8 cellular contexts compared by ENCODE assay signal in genomic region chr2:130824492-130825061, GRCh38. TPM values are rescaled to one million over a fixed set of nuclear protein-coding genes. Genes with fewer than 3 reads are reported as not detected.
DNase-seq lines count a peak whose midpoint lies in the region; ATAC-seq and TF ChIP-seq lines count a peak whose summit lies in the region.

No MANE protein-coding gene starts in this region.

- peaks cover 10% of the 10 kb centered on the region for H3K36me3 Mint-ChIP-seq in central memory CD8-positive, alpha-beta T cell (ENCODE audit: insufficient read depth)
- no peaks in the 10 kb centered on the region for H3K36me3 Mint-ChIP-seq in neural progenitor cell

- peak overlapping the region; percentile 96 for H3K27ac Mint-ChIP-seq in central memory CD8-positive, alpha-beta T cell (ENCODE audit: low read depth)
- H3K27ac Mint-ChIP-seq in neural progenitor cell, result peak overlapping the region; percentile 89

- TF ChIP-seq EP300 in ovary (IDR thresholded peaks at IDR 0.05), result no peak

- H3K4me1 Mint-ChIP-seq in central memory CD8-positive, alpha-beta T cell, result peaks cover 12% of the 10 kb centered on the region
- peaks cover 79% of the 10 kb centered on the region for H3K4me1 Mint-ChIP-seq in neural progenitor cell

- peak; percentile 85 for DNase-seq in EH (ENCODE audit: low read depth)
- peak; percentile 66 for DNase-seq in MG63
- DNase-seq in central memory CD8-positive, alpha-beta T cell (ENCODE audit: low spot score in 2 of 2), result peak in 1 of 2 donors; percentile 69
- DNase-seq in neural progenitor cell (ENCODE audit: low spot score), result no peak
- no peak for DNase-seq in lower leg skin (ENCODE audit: low spot score in 2 of 2)
- no peak for DNase-seq in ovary

- H3K9me3 Mint-ChIP-seq in central memory CD8-positive, alpha-beta T cell, result no peaks in the 10 kb centered on the region
- no peaks in the 10 kb centered on the region for H3K9me3 Mint-ChIP-seq in neural progenitor cell

- H3K79me2 ChIP-seq in neural progenitor cell (ENCODE audit: low read depth), result no peaks in the 10 kb centered on the region

- H3K9me3 ChIP-seq in MG63 (no peaks in the 10 kb centered on the region), neural progenitor cell (ENCODE audit: low read depth) (no peaks in the 10 kb centered on the region), ovary (no peaks in the 10 kb centered on the region)

- H3K4me3 Mint-ChIP-seq in central memory CD8-positive, alpha-beta T cell, result peak overlapping the region; percentile 66
- no peak overlapping the region for H3K4me3 Mint-ChIP-seq in neural progenitor cell

- TF ChIP-seq CTCF in neural progenitor cell (IDR thresholded peaks at IDR 0.05), result no peak
- no peak for TF ChIP-seq CTCF in lower leg skin (IDR thresholded peaks at IDR 0.05)
- no peak for TF ChIP-seq CTCF in ovary (IDR thresholded peaks at IDR 0.05)

- TF ChIP-seq POLR2A in lower leg skin (IDR thresholded peaks at IDR 0.05) (no peak), ovary (IDR thresholded peaks at IDR 0.05) (no peak)

- H2AFZ ChIP-seq in neural progenitor cell (replicated peaks), result no peak overlapping the region

- H3K27ac ChIP-seq in neural progenitor cell, result no peak overlapping the region
- no peak overlapping the region for H3K27ac ChIP-seq in ovary

- 35 to 39% methylated on average over 8 of the region's 8 CpGs for WGBS in lower leg skin, 2 donors
- WGBS in ovary, 3 donors, result 28 to 49% (median 36%) methylated on average over 8 of the region's 8 CpGs

- H3K27me3 Mint-ChIP-seq in central memory CD8-positive, alpha-beta T cell, result no peaks in the 10 kb centered on the region
- peaks cover 2% of the 10 kb centered on the region for H3K27me3 Mint-ChIP-seq in neural progenitor cell (ENCODE audit: insufficient read depth, low read depth)

- no peak overlapping the region for H3K4me2 ChIP-seq in neural progenitor cell

- intact Hi-C loops in lower leg skin (cut with DNase I; ENCODE audit: low total_unique reads), result no loop called here
- intact Hi-C loops in ovary (cut with DNase I), result no loop called here

- H3K27me3 ChIP-seq in MG63 (no peaks in the 10 kb centered on the region), neural progenitor cell (no peaks in the 10 kb centered on the region), ovary (no peaks in the 10 kb centered on the region)

- H3K36me3 ChIP-seq in MG63 (no peaks in the 10 kb centered on the region), neural progenitor cell (no peaks in the 10 kb centered on the region), ovary (no peaks in the 10 kb centered on the region)

- H3F3A ChIP-seq in neural progenitor cell (ENCODE audit: low read depth), result peaks cover 30% of the 10 kb centered on the region

- H3K4me3 ChIP-seq in MG63 (no peak overlapping the region), neural progenitor cell (no peak overlapping the region), lower leg skin (ENCODE audit: low read depth, poor library complexity, severe bottlenecking) (no peak overlapping the region), ovary (no peak overlapping the region)

- H3K4me1 ChIP-seq in neural progenitor cell (peaks cover 57% of the 10 kb centered on the region), ovary (ENCODE audit: insufficient read depth) (peaks cover 3% of the 10 kb centered on the region)

- ATAC-seq in GM21786 (IDR thresholded peaks at IDR 0.05; ENCODE audit: unreplicated experiment), result peak; percentile 89
- ATAC-seq in activated CD4-positive, CD25-positive, alpha-beta regulatory T cell treated with anti-CD3 and anti-CD28 coated beads, Interleukin-2, amount 50 U/mL, for 24 hours, result peak; percentile 93 to 96
- ATAC-seq in central memory CD8-positive, alpha-beta T cell (replicated peaks; ENCODE audit: extremely low read depth, poor library complexity, severe bottlenecking), result peak; percentile 90

- no peak overlapping the region for H3K9ac ChIP-seq in neural progenitor cell

- no peaks in the 10 kb centered on the region for H4K20me1 ChIP-seq in neural progenitor cell (ENCODE audit: low read depth)

RNA-seq across cellular contexts. Expression of gene ARHGEF4, which starts 12.1 kb away (rescaled TPM):
- 0.89 and 7.6 TPM in 2 replicates for total RNA-seq in MG63 (2014; rRNA removed; shearing (Covaris generic); ENCODE audit: low replicate concordance)
- total RNA-seq in neural progenitor cell (ENCODE audit: low replicate concordance) (22.8 and 44.8 TPM in 2 replicates), lower leg skin (100 to 1,000 TPM; 106 to 220 (median 120) TPM), ovary (10 to 100 TPM in 6 of 7 donors, 1 to 10 TPM in 1; 8.6 to 27.4 (median 18.5) TPM)
- polyA plus RNA-seq in ovary, result 10 to 100 TPM in 1 of 2 donors, 1 to 10 TPM in 1; 9.6 to 12.8 TPM

Comparison
In these comparisons a context has a peak if more than half of its experiments do, and no peak if none do; other contexts are left out.
1. DNase-seq: peak in EH (single experiment) and MG63 (single experiment); none in neural progenitor cell (single experiment), lower leg skin (0 of 2) and ovary (0 of 5).
2. Peak in every context shown above with its lines, with median percentiles within 50 percentile points of each other: ATAC-seq.